In genomic region chr2:138238908-138239307, GRCh38 we compare ENCODE assay signal across 31 cellular contexts.
DNase-seq lines count a peak whose midpoint lies in the region; ATAC-seq and TF ChIP-seq lines count a peak whose summit lies in the region.
"Had no signal": no experiment of that assay in that cellular context is flagged by ENCODE, and none has a peak within 500 bp of the region (broad histone marks: within the 10 kb centered on the region; RNA-seq: fewer than 3 reads in every experiment).

No MANE protein-coding gene starts in this region.

- H3K27ac ChIP-seq in tibial artery: peak overlapping the region; percentile 58 to 70
- H3K27ac ChIP-seq: gastroesophageal sphincter, HL-60, VCaP had no signal

- no peak overlapping the region for H3K4me3 ChIP-seq in tibial artery
- H3K4me3 ChIP-seq: ascending aorta, gastroesophageal sphincter, skin epidermis had no signal

- peaks cover 3% of the 10 kb centered on the region for H3K9me3 Mint-ChIP-seq in stimulated activated naive CD8-positive, alpha-beta T cell treated with anti-CD3 and anti-CD28 coated beads, Interleukin-15, Interleukin-2, amounts not matched to agents 100 ng/mL and 50 ng/mL, for 24 hours
- H3K9me3 Mint-ChIP-seq: activated T-helper 1 cell treated with anti-CD3 and anti-CD28 coated beads, Interleukin-12 subunit alpha, Interleukin-12 subunit beta, Interleukin-2, Interleukin-4 antibody, amounts not matched to agents 30 ng/mL and 10 ng/mL and 1 ng/mL, durations not matched to agents 14 hours and 24 hours and 36 hours; mesothelial cell of epicardium; T-helper 2 cell treated with Interferon-gamma antibody and Interleukin-4, amounts not matched to agents 5 μg/mL and 100 μg/mL, for 36 hours had no signal

- no peaks in the 10 kb centered on the region for H3K36me3 Mint-ChIP-seq in stimulated activated naive CD8-positive, alpha-beta T cell treated with anti-CD3 and anti-CD28 coated beads, Interleukin-15, Interleukin-2, amounts not matched to agents 100 ng/mL and 50 ng/mL, for 24 hours (ENCODE audit: low read depth)
- H3K36me3 Mint-ChIP-seq: activated naive CD8-positive, alpha-beta T cell; mesothelial cell of epicardium; naive thymus-derived CD4-positive, alpha-beta T cell had no signal

- peak overlapping the region; percentile 46 for H3K27ac Mint-ChIP-seq in stimulated activated naive CD8-positive, alpha-beta T cell treated with anti-CD3 and anti-CD28 coated beads, Interleukin-15, Interleukin-2, amounts not matched to agents 100 ng/mL and 50 ng/mL, for 24 hours
- H3K27ac Mint-ChIP-seq: activated naive CD8-positive, alpha-beta T cell; activated T-helper 1 cell treated with anti-CD3 and anti-CD28 coated beads, Interleukin-12 subunit alpha, Interleukin-12 subunit beta, Interleukin-2, Interleukin-4 antibody, amounts not matched to agents 30 ng/mL and 10 ng/mL and 1 ng/mL, durations not matched to agents 14 hours and 24 hours and 36 hours; naive thymus-derived CD4-positive, alpha-beta T cell; T-helper 2 cell treated with Interferon-gamma antibody and Interleukin-4, amounts not matched to agents 5 μg/mL and 100 μg/mL, for 36 hours had no signal

- H3K9me3 ChIP-seq in tibial artery: no peaks in the 10 kb centered on the region
- H3K9me3 ChIP-seq: ascending aorta, gastroesophageal sphincter had no signal

- H3K36me3 ChIP-seq in tibial artery: no peaks in the 10 kb centered on the region
- H3K36me3 ChIP-seq: ascending aorta, gastroesophageal sphincter had no signal

- ATAC-seq in stimulated activated naive CD8-positive, alpha-beta T cell treated with anti-CD3 and anti-CD28 coated beads, Interleukin-15, Interleukin-2, amounts not matched to agents 100 U/mL and 50 U/mL, for 24 hours: no peak
- peak; percentile 52 for ATAC-seq in HG02852 (IDR thresholded peaks at IDR 0.05; ENCODE audit: unreplicated experiment)
- peak; percentile 52 for ATAC-seq in HG03469 (IDR thresholded peaks at IDR 0.05; ENCODE audit: unreplicated experiment)
- ATAC-seq in HG02973 (IDR thresholded peaks at IDR 0.05; ENCODE audit: unreplicated experiment): no peak
- ATAC-seq: gastroesophageal sphincter; left ventricle myocardium superior; naive thymus-derived CD4-positive, alpha-beta T cell; SK-N-SH treated with all-trans-retinoic acid at 6 μM for 48 hours had no signal

- no peaks in the 10 kb centered on the region for H3K27me3 Mint-ChIP-seq in stimulated activated naive CD8-positive, alpha-beta T cell treated with anti-CD3 and anti-CD28 coated beads, Interleukin-15, Interleukin-2, amounts not matched to agents 100 ng/mL and 50 ng/mL, for 24 hours

- TF ChIP-seq CTCF in tibial artery (IDR thresholded peaks at IDR 0.05): no peak

- intact Hi-C loops in tibial artery (cut with DNase I; ENCODE audit: low total_unique reads): no loop called here

- peaks cover 0 to 62% (median 15%) of the 10 kb centered on the region in 4 donors for H3K4me1 ChIP-seq in tibial artery

- no peak for DNase-seq in stimulated activated naive CD8-positive, alpha-beta T cell treated with anti-CD3 and anti-CD28 coated beads, Interleukin-15, Interleukin-2, amounts not matched to agents 100 U/mL and 50 U/mL, for 24 hours
- no peak for DNase-seq in tibial artery
- no peak for DNase-seq in hepatic stellate cell (ENCODE audit: low spot score)
- DNase-seq in ureter (ENCODE audit: low spot score): no peak
- DNase-seq: activated CD4-positive, alpha-beta T cell treated with anti-CD3 and anti-CD28 coated beads for 48 hours; AML-193; central memory CD4-positive, alpha-beta T cell; dermis blood vessel endothelial cell; DMS153; H7; islet precursor cell; left ventricle myocardium superior; naive thymus-derived CD4-positive, alpha-beta T cell; NCI-H1048; NCI-H187; NCI-H774; nucleus accumbens had no signal

- H3K4me1 Mint-ChIP-seq in stimulated activated naive CD8-positive, alpha-beta T cell treated with anti-CD3 and anti-CD28 coated beads, Interleukin-15, Interleukin-2, amounts not matched to agents 100 ng/mL and 50 ng/mL, for 24 hours (ENCODE audit: low read depth): peaks cover 11% of the 10 kb centered on the region
- H3K4me1 Mint-ChIP-seq: naive thymus-derived CD4-positive, alpha-beta T cell had no signal

- H3K4me3 Mint-ChIP-seq in stimulated activated naive CD8-positive, alpha-beta T cell treated with anti-CD3 and anti-CD28 coated beads, Interleukin-15, Interleukin-2, amounts not matched to agents 100 ng/mL and 50 ng/mL, for 24 hours: no peak overlapping the region
- H3K4me3 Mint-ChIP-seq: activated naive CD8-positive, alpha-beta T cell; activated T-helper 1 cell treated with anti-CD3 and anti-CD28 coated beads, Interleukin-12 subunit alpha, Interleukin-12 subunit beta, Interleukin-2, Interleukin-4 antibody, amounts not matched to agents 30 ng/mL and 10 ng/mL and 1 ng/mL, durations not matched to agents 14 hours and 24 hours and 36 hours; mesothelial cell of epicardium; naive thymus-derived CD4-positive, alpha-beta T cell; T-helper 2 cell treated with Interferon-gamma antibody and Interleukin-4, amounts not matched to agents 5 μg/mL and 100 μg/mL, for 36 hours had no signal

- H3K27me3 ChIP-seq in tibial artery: no peaks in the 10 kb centered on the region
- H3K27me3 ChIP-seq: ascending aorta, gastroesophageal sphincter had no signal

Comparison
In these comparisons a context has a peak if more than half of its experiments do, and no peak if none do; other contexts are left out.
1. ATAC-seq: peak in HG02852 (single experiment) and HG03469 (single experiment); none in stimulated activated naive CD8-positive, alpha-beta T cell treated with anti-CD3 and anti-CD28 coated beads, Interleukin-15, Interleukin-2, amounts not matched to agents 100 U/mL and 50 U/mL, for 24 hours (single experiment) and HG02973 (single experiment).